ENCODE assay signal across 10 cellular contexts in the genomic region with DNA sequence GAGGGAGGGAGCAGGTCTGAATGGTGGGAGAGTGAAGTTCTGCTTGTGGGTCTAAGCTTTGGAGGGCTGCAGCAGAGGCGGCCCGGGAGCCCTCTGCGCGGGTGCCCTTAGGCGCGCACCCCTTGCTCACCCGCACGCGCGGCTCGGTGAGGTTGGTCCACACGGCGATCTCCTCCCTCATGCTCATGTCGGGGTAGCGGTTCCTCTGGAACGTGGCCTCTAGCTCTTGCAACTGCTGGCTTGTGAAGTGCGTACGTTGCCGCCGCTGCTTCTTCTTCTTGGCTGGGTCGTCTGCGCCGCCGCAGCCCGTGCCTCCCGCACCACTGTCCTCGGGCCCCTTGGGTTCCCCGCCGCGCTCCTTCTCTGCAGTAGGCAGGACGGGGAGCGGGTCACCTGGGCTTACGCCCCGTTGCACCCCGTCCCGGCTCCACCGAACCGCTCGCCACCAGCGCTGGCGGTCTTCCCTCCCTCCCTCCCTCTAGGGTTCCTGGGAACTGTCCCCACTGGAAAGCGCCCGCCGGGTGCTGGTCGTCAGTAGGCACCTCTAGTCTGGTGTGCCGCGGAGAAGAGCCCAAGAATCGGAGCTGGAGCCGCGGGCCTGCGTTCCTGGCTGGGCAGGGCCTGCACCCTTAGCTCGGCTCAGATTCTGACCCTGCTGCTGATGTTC. TPM values are rescaled to one million over a fixed set of nuclear protein-coding genes. Genes with fewer than 3 reads are reported as not detected.
DNase-seq lines count a peak whose midpoint lies in the region; ATAC-seq, FAIRE-seq and TF ChIP-seq lines count a peak whose summit lies in the region.
"Had no signal": no experiment of that assay in that cellular context is flagged by ENCODE, and none has a peak within 500 bp of the region (broad histone marks: within the 10 kb centered on the region; RNA-seq: fewer than 3 reads in every experiment).

No MANE protein-coding gene starts in this region.

- H3K27ac Mint-ChIP-seq in activated T-cell treated with anti-CD3 and anti-CD28 coated beads, Interleukin-2, amount 50 U/mL, for 72 hours, result no peak overlapping the region

- in situ Hi-C loops in transverse colon (cut with MboI; ENCODE audit: low pct_ligation_motif_present in 1 of 4, low pct_unique_long_range_greater_than_20kb in 1 of 4, low sequenced_read_pairs in 3 of 4), result loop anchor here in 1 of 4 donors (25.0 kb wide), 1 partner anchor 156 kb away; no protein-coding TSS in a partner anchor

- TF ChIP-seq CTCF in heart left ventricle (IDR thresholded peaks at IDR 0.05) (no peak), kidney (IDR thresholded peaks at IDR 0.05; ENCODE audit: borderline replicate concordance, extremely low read depth, insufficient read depth) (no peak), transverse colon (IDR thresholded peaks at IDR 0.05) (no peak)

- DNase-seq in heart left ventricle, result peak in 1 of 5 donors; percentile 48
- DNase-seq in cardiac septum (ENCODE audit: low spot score), result no peak
- peak in 1 of 2 donors; percentile 35 for DNase-seq in activated T-cell treated with anti-CD3 and anti-CD28 coated beads, Interleukin-2, amount 50 U/mL, for 72 hours
- DNase-seq in kidney, result peak; percentile 67
- DNase-seq in transverse colon, result no peak
- no peak for DNase-seq in amygdala (lab: John Stamatoyannopoulos, UW)
- DNase-seq in NK-92 treated with Interleukin-12 subunit alpha and Interleukin-12 subunit beta, amount 100 ng/mL, for 24 hours (lab: John Stamatoyannopoulos, UW), result no peak
- DNase-seq in central memory CD4-positive, alpha-beta T cell, result no peak

- peak overlapping the region; percentile 65 to 88 for H3K4me3 Mint-ChIP-seq in activated T-cell treated with anti-CD3 and anti-CD28 coated beads, Interleukin-2, amount 50 U/mL, for 72 hours

- H3K9me3 Mint-ChIP-seq in activated T-cell treated with anti-CD3 and anti-CD28 coated beads, Interleukin-2, amount 50 U/mL, for 72 hours, result no peaks in the 10 kb centered on the region

- H3K27ac ChIP-seq in heart left ventricle, result no peak overlapping the region
- H3K27ac ChIP-seq in kidney (ENCODE audit: low read depth in 2 of 2, low read length in 2 of 2), result no peak overlapping the region
- H3K27ac ChIP-seq in transverse colon, result peak overlapping the region; percentile 64 to 85 (median 72)
- H3K27ac ChIP-seq: BLaER1 treated with 17β-estradiol and CSF1 and Interleukin-3, amounts not matched to agents 10 nM and 100 nM had no signal

- TF ChIP-seq POLR2A in heart left ventricle (IDR thresholded peaks at IDR 0.05) (no peak), transverse colon (IDR thresholded peaks at IDR 0.05) (no peak)

- H3K4me3 ChIP-seq in heart left ventricle (peak overlapping the region in 11 of 12 donors; percentile 6 to 48 (median 37)), kidney (ENCODE audit: low read length in 2 of 2) (peak overlapping the region; percentile 49 to 55), transverse colon (peak overlapping the region in 3 of 4 donors; percentile 26 to 71 (median 45))
- H3K4me3 ChIP-seq: BLaER1 treated with 17β-estradiol and CSF1 and Interleukin-3, amounts not matched to agents 10 nM and 100 nM had no signal

- H3K36me3 ChIP-seq in heart left ventricle, result no peaks in the 10 kb centered on the region
- no peaks in the 10 kb centered on the region for H3K36me3 ChIP-seq in kidney (ENCODE audit: control insufficient read depth in 1 of 2, insufficient read depth in 2 of 2, low read length in 2 of 2)
- no peaks in the 10 kb centered on the region for H3K36me3 ChIP-seq in transverse colon
- H3K36me3 ChIP-seq: BLaER1 treated with 17β-estradiol and CSF1 and Interleukin-3, amounts not matched to agents 10 nM and 100 nM had no signal

- H3K4me1 ChIP-seq in heart left ventricle (peaks cover 11 to 61% (median 22%) of the 10 kb centered on the region in 12 donors), kidney (ENCODE audit: control insufficient read depth in 1 of 2, insufficient read depth in 1 of 2, low read depth in 1 of 2, low read length in 2 of 2) (peaks cover 15% of the 10 kb centered on the region in 2 donors), transverse colon (peaks cover 22 to 41% (median 36%) of the 10 kb centered on the region in 4 donors)

- peak in 1 of 4 donors; percentile 18 for ATAC-seq in heart left ventricle
- peak; percentile 18 to 21 for ATAC-seq in activated T-cell treated with anti-CD3 and anti-CD28 coated beads, Interleukin-2, amount 50 U/mL, for 72 hours (replicated peaks in 1 of 2)

- H3K27me3 ChIP-seq in heart left ventricle, result peaks cover 76 to 100% (median 92%) of the 10 kb centered on the region in 9 donors
- H3K27me3 ChIP-seq in transverse colon, result peaks cover 100% of the 10 kb centered on the region

- H3K9me3 ChIP-seq in heart left ventricle (no peaks in the 10 kb centered on the region), kidney (ENCODE audit: control insufficient read depth in 1 of 2, low read length in 2 of 2) (peaks cover 0 to 7% of the 10 kb centered on the region in 2 donors), transverse colon (no peaks in the 10 kb centered on the region)

- intact Hi-C loops in heart left ventricle (cut with DNase I), result no loop called here
- intact Hi-C loops in cardiac septum (cut with DNase I), result no loop called here
- intact Hi-C loops in kidney (cut with DNase I), result no loop called here
- intact Hi-C loops in transverse colon (cut with DNase I; ENCODE audit: low total_unique reads), result no loop called here

- no peak overlapping the region for H3K9ac ChIP-seq in kidney (ENCODE audit: low read length in 2 of 2)
- H3K9ac ChIP-seq: BLaER1 treated with 17β-estradiol and CSF1 and Interleukin-3, amounts not matched to agents 10 nM and 100 nM had no signal

- peaks cover 38% of the 10 kb centered on the region for H3K4me1 Mint-ChIP-seq in activated T-cell treated with anti-CD3 and anti-CD28 coated beads, Interleukin-2, amount 50 U/mL, for 72 hours (ENCODE audit: low read depth)

- 6 to 11% (median 8%) methylated on average over 21 to 52 of the region's 52 CpGs for WGBS in heart left ventricle, 4 donors
- WGBS in transverse colon (ENCODE audit: low coverage in 1 of 2), 2 donors, result 21% methylated on average over 52 of the region's 52 CpGs; no CpG with 5 or more reads in 1 of the 2 donors

- TF ChIP-seq EP300 in transverse colon (IDR thresholded peaks at IDR 0.05; ENCODE audit: low read depth), result no peak

- H3K36me3 Mint-ChIP-seq in activated T-cell treated with anti-CD3 and anti-CD28 coated beads, Interleukin-2, amount 50 U/mL, for 72 hours (ENCODE audit: insufficient read depth in 2 of 2), result peaks cover 4 to 14% of the 10 kb centered on the region in 2 donors

- H3K27me3 Mint-ChIP-seq in activated T-cell treated with anti-CD3 and anti-CD28 coated beads, Interleukin-2, amount 50 U/mL, for 72 hours (ENCODE audit: low read depth), result peaks cover 85% of the 10 kb centered on the region

- no peak for FAIRE-seq in kidney (lab: Jason Lieb, UNC)
- FAIRE-seq: endometrium had no signal

RNA-seq across cellular contexts. Expression of a gene that starts 2.7 kb away (rescaled TPM):
- total RNA-seq in heart left ventricle (under 1 TPM in 1 of 9 donors, not detected in 8; 0.39 TPM), cardiac septum (0.83 TPM), kidney (not detected), transverse colon (10 to 100 TPM in 1 of 4 donors, 1 to 10 TPM in 3; 3.7 to 13.9 (median 8.4) TPM)
- polyA plus RNA-seq in heart left ventricle (under 1 TPM in 1 of 2 donors, not detected in 1; 0.03 TPM), kidney (ENCODE audit: insufficient read depth, low read depth, low replicate concordance) (not detected)
- total RNA-seq in activated T-cell treated with anti-CD3 and anti-CD28 coated beads, Interleukin-2, amount 50 U/mL, for 72 hours, result under 1 TPM; 0.50 to 0.76 TPM

Comparison
In these comparisons a context has a peak if more than half of its experiments do, and no peak if none do; other contexts are left out.
1. H3K27ac ChIP-seq: peak in transverse colon (4 of 4); none in heart left ventricle (0 of 12) and kidney (0 of 2).
2. Peak in every context shown above with its lines, with median percentiles within 50 percentile points of each other: H3K4me3 ChIP-seq.